ENCODE assay signal across 17 cellular contexts in the genomic region with DNA sequence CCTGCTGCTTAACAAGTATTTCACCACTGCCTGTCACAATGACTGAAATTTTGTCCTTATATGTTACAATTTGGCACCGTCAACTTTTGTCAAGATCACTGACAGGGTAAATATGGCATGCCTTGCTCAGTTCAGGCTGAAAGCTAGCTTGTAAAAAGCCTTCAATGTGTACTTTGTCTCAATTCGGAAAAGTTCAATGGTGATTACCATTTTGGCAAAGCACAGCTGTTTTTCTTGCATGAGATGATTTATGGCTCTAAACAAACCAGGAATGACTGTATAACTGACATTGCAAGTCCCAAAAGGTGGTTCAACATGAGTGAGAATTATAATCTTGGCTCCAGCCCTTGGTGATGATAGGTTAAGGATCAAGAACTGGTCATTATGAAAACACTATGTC.
A peak's percentile ranks its signal among the peaks of the same experiment; 100 is the strongest.
DNase-seq lines count a peak whose midpoint lies in the region; ATAC-seq and TF ChIP-seq lines count a peak whose summit lies in the region.
"Had no signal": no experiment of that assay in that cellular context is flagged by ENCODE, and none has a peak within 500 bp of the region (broad histone marks: within the 10 kb centered on the region; RNA-seq: fewer than 3 reads in every experiment).

No MANE protein-coding gene starts in this region.

- DNase-seq in DMS 273 (lab: John Stamatoyannopoulos, UW; ENCODE audit: unreplicated experiment) (peak; percentile 14), DMS 273 treated with DMSO at 0.1 percent for 48 hours (lab: John Stamatoyannopoulos, UW) (no peak), M059J (ENCODE audit: low read depth) (peak; percentile 25), NCI-H774 (lab: John Stamatoyannopoulos, UW) (peak; percentile 40), left colon (no peak), PC-9 (no peak), amniotic stem cell (lab: John Stamatoyannopoulos, UW) (no peak)
- DNase-seq: AML-193; Caco-2; CD8-positive, alpha-beta memory T cell; DMS79 treated with DMSO at 0.1 percent for 48 hours; EL; H7 had no signal

- CTCF ChIA-PET in PC-9 (lab: Charles Lee): no interaction called here

- no TSS peak for BruUV-seq in PC-9 (replicated peaks; lab: Mats Ljungman, UMichigan)

- H3K79me2 ChIP-seq in PC-9 (ENCODE audit: low read depth): no peaks in the 10 kb centered on the region

- POLR2A ChIA-PET in PC-9 (lab: Charles Lee; ENCODE audit: unreplicated experiment): no interaction called here

- H3K27me3 ChIP-seq in PC-9 (ENCODE audit: insufficient read depth, low read depth): 0 out of 2 replicates have a peak, but pooled peaks cover 3% of the 10 kb centered on the region
- H3K27me3 ChIP-seq: BLaER1 had no signal

- no peak for TF ChIP-seq CTCF in PC-9 (conservative IDR thresholded peaks at IDR 0.05)

- intact Hi-C loops in left colon (cut with DNase I, micrococcal nuclease): no loop called here
- intact Hi-C loops in PC-9 (cut with micrococcal nuclease; ENCODE audit: unreplicated experiment): no loop called here

- no peak overlapping the region for H3K4me2 ChIP-seq in PC-9
- H3K4me2 ChIP-seq: BLaER1, GM23338 had no signal

- no peaks in the 10 kb centered on the region for H4K20me1 ChIP-seq in PC-9 (ENCODE audit: insufficient read depth)
- H4K20me1 ChIP-seq: BLaER1 had no signal

- no peaks in the 10 kb centered on the region for H3K9me3 ChIP-seq in PC-9 (ENCODE audit: insufficient read depth, low read depth)
- H3K9me3 ChIP-seq: BLaER1, Caco-2 had no signal

- no peaks in the 10 kb centered on the region for H3K9me2 ChIP-seq in PC-9 (ENCODE audit: insufficient read depth)

- H3K4me3 ChIP-seq in PC-9: no peak overlapping the region
- H3K4me3 ChIP-seq: BLaER1, GM23338 had no signal

- H3K36me3 ChIP-seq in PC-9 (ENCODE audit: low read depth): no peaks in the 10 kb centered on the region
- H3K36me3 ChIP-seq: BLaER1 had no signal

- H3K27ac ChIP-seq in PC-9: no peak overlapping the region
- H3K27ac ChIP-seq: 22Rv1, BLaER1 had no signal

- no peak overlapping the region for H2AFZ ChIP-seq in PC-9
- H2AFZ ChIP-seq: GM23338 had no signal

- no peaks in the 10 kb centered on the region for H3K4me1 ChIP-seq in PC-9 (replicated peaks; ENCODE audit: insufficient read depth)
- H3K4me1 ChIP-seq: BLaER1, Caco-2 had no signal

- no peaks in the 10 kb centered on the region for H3F3A ChIP-seq in PC-9 (ENCODE audit: insufficient read depth, low read depth)

- ATAC-seq in left colon (peak; percentile 67), GM19324 (IDR thresholded peaks at IDR 0.05; ENCODE audit: low FRiP score, unreplicated experiment) (no peak)
- ATAC-seq: GM23338 had no signal

Comparison
In these comparisons a context has a peak if more than half of its experiments do, and no peak if none do; other contexts are left out.
1. DNase-seq: peak in DMS 273 (single experiment), M059J (single experiment) and NCI-H774 (single experiment); none in DMS 273 treated with DMSO at 0.1 percent for 48 hours (single experiment), left colon (0 of 2), PC-9 (0 of 2) and amniotic stem cell (single experiment).